ENCODE assay signal across 34 cellular contexts in genomic region chr6:5946701-5947100, GRCh38.
DNase-seq lines count a peak whose midpoint lies in the region; ATAC-seq, FAIRE-seq and TF ChIP-seq lines count a peak whose summit lies in the region.
"Had no signal": no experiment of that assay in that cellular context is flagged by ENCODE, and none has a peak within 500 bp of the region (broad histone marks: within the 10 kb centered on the region; RNA-seq: fewer than 3 reads in every experiment).

No MANE protein-coding gene starts in this region.

- no peak overlapping the region for H3K18ac ChIP-seq in H1 (ENCODE audit: extremely low read depth, low read length)

- H3K79me2 ChIP-seq in H1 (ENCODE audit: control insufficient read depth in 1 of 2, insufficient read depth in 2 of 2, low read length in 2 of 2) (no peaks in the 10 kb centered on the region), HepG2 (ENCODE audit: insufficient read depth, low read length) (no peaks in the 10 kb centered on the region)

- H3K56ac ChIP-seq in H1 (replicated peaks; ENCODE audit: insufficient read length, low read depth, low read length) = no peak overlapping the region

- no peak overlapping the region for H2BK12ac ChIP-seq in H1 (ENCODE audit: low read depth, low read length)

- H2BK20ac ChIP-seq in H1 (ENCODE audit: low read length) = no peak overlapping the region

- H3K23ac ChIP-seq in H1 (ENCODE audit: insufficient read length) = no peak overlapping the region

- H3K4me1 ChIP-seq in H1 (replicated peaks in 1 of 4; ENCODE audit: control insufficient read depth in 3 of 4, insufficient read depth in 4 of 4, low read length in 3 of 4) (no peaks in the 10 kb centered on the region), HepG2 (ENCODE audit: insufficient read depth, low read length) (peaks cover 7% of the 10 kb centered on the region)
- H3K4me1 ChIP-seq: A549; BE2C; BLaER1; BLaER1 treated with 17β-estradiol and CSF1 and Interleukin-3, amounts not matched to agents 10 nM and 100 nM; Caco-2 had no signal

- H3K23me2 ChIP-seq in H1 (ENCODE audit: low read depth, low read length) = no peaks in the 10 kb centered on the region

- H2BK5ac ChIP-seq in H1 (ENCODE audit: low read depth, low read length) = no peak overlapping the region

- intact Hi-C loops in HepG2 (cut with micrococcal nuclease; ENCODE audit: unreplicated experiment) = no loop called here

- H2AFZ ChIP-seq in H1 (ENCODE audit: low read length) (no peak overlapping the region), HepG2 (ENCODE audit: low read length) (no peak overlapping the region)

- H3K79me1 ChIP-seq in H1 (ENCODE audit: low read depth, low read length) = no peaks in the 10 kb centered on the region

- H2BK120ac ChIP-seq in H1 (replicated peaks; ENCODE audit: low read depth, low read length) = no peak overlapping the region

- CTCF ChIA-PET in H1 (lab: Charles Lee; ENCODE audit: partially characterized antibody) = interaction anchor here (0.5 to 3.2 kb wide), 7 partner anchors 9 to 844 kb away, joined by 3 to 12 read pairs (median 3); no protein-coding TSS in a partner anchor
- CTCF ChIA-PET in HepG2 (lab: Yijun Ruan, JAX; ENCODE audit: low intra/inter-chr PET ratio, low total read pairs) = no interaction called here

- H3K4ac ChIP-seq in H1 (replicated peaks; ENCODE audit: insufficient read length, low read depth, low read length) = peak overlapping the region; percentile 29

- no peak overlapping the region for H4K5ac ChIP-seq in H1 (ENCODE audit: insufficient read length, low read depth, low read length)

- no peak overlapping the region for H3K9ac ChIP-seq in H1 (replicated peaks in 1 of 4; ENCODE audit: extremely low read depth in 1 of 4, low read depth in 3 of 4, low read length in 3 of 4)
- H3K9ac ChIP-seq in HepG2 (ENCODE audit: insufficient read depth, low read depth, low read length) = no peak overlapping the region
- H3K9ac ChIP-seq: BLaER1; BLaER1 treated with 17β-estradiol and CSF1 and Interleukin-3, amounts not matched to agents 10 nM and 100 nM had no signal

- H2AK5ac ChIP-seq in H1 (ENCODE audit: low read depth, low read length) = no peak overlapping the region

- ATAC-seq in left lobe of liver (peak; percentile 37), HepG2 (peak; percentile 56), HG03442 (IDR thresholded peaks at IDR 0.05; ENCODE audit: unreplicated experiment) (no peak)
- ATAC-seq: A549; CD8-positive, alpha-beta T cell had no signal

- DNase-seq in NCI-H82 (lab: John Stamatoyannopoulos, UW) (peak; percentile 16), NCI-H82 treated with DMSO at 0.1 percent for 48 hours (lab: John Stamatoyannopoulos, UW; ENCODE audit: unreplicated experiment) (no peak), H1 (ENCODE audit: low read depth in 1 of 2, low spot score in 2 of 2) (no peak), left lobe of liver (ENCODE audit: low spot score) (no peak), HepG2 (ENCODE audit: low spot score) (no peak), DMS 273 (lab: John Stamatoyannopoulos, UW; ENCODE audit: unreplicated experiment) (no peak)
- no peak for DNase-seq in activated CD4-positive, alpha-beta T cell treated with anti-CD3 and anti-CD28 coated beads for 4 hours
- DNase-seq: 8988T; ACHN; AML-193; BE2C; Caco-2; Calu3; CD4-positive, alpha-beta memory T cell; CD4-positive, alpha-beta T cell; CD4-positive, CD25-positive, alpha-beta regulatory T cell; CD8-positive, alpha-beta memory T cell; CD8-positive, alpha-beta T cell; COR-L47; DMS 273 treated with DMSO at 0.1 percent for 48 hours; DMS153; DMS53; DMS79; DMS79 treated with DMSO at 0.1 percent for 48 hours; DND-41; EL had no signal

- FAIRE-seq in H1 (lab: Jason Lieb, UNC) (no peak), HepG2 (lab: Jason Lieb, UNC) (no peak)
- FAIRE-seq: A204.1, A549, D721Med had no signal

- H3K4me2 ChIP-seq in H1 (ENCODE audit: insufficient read depth in 1 of 2, low read depth in 2 of 2, low read length in 2 of 2) (no peak overlapping the region), HepG2 (ENCODE audit: low read depth, low read length) (no peak overlapping the region)
- H3K4me2 ChIP-seq: A549; BLaER1; BLaER1 treated with 17β-estradiol and CSF1 and Interleukin-3, amounts not matched to agents 10 nM and 100 nM had no signal

- TF ChIP-seq POLR2A in H1 (IDR thresholded peaks at IDR 0.05; ENCODE audit: control extremely low read depth in 1 of 2, low read depth in 2 of 2, low read length in 2 of 2) (no peak), HepG2 (IDR thresholded peaks at IDR 0.05; ENCODE audit: insufficient read depth in 1 of 2, low read depth in 2 of 2, low read length in 2 of 2) (no peak)

- no peak overlapping the region for H4K91ac ChIP-seq in H1 (replicated peaks; ENCODE audit: insufficient read length, low read length)

- WGBS in H1 (ENCODE audit: extremely low coverage in 1 of 2, insufficient coverage in 1 of 2, insufficient read length in 1 of 2, insufficient replicate concordance in 2 of 2, low coverage in 1 of 2, low lambda C conversion rate in 2 of 2, missing lambda C conversion rate in 1 of 2), 2 experiments = 84% methylated on average over 2 of the region's 2 CpGs; no CpG with 5 or more reads in 1 of the 2 experiments
- 15% methylated on average over 2 of the region's 2 CpGs for WGBS in HepG2 (ENCODE audit: low lambda C conversion rate)

- TF ChIP-seq EP300 in H1 (IDR thresholded peaks at IDR 0.05; ENCODE audit: borderline replicate concordance in 1 of 2, low read depth in 2 of 2, low read length in 2 of 2) (no peak), HepG2 (IDR thresholded peaks at IDR 0.05; ENCODE audit: low read depth in 2 of 2, low read length in 2 of 2) (no peak), HepG2 (CRISPR knock-in tag; IDR thresholded peaks at IDR 0.05; ENCODE audit: borderline replicate concordance) (no peak)

- H3K27ac ChIP-seq in H1 (ENCODE audit: low read depth, low read length) = no peak overlapping the region
- no peak overlapping the region for H3K27ac ChIP-seq in HepG2 (ENCODE audit: extremely low read length, insufficient read depth, low read length)
- H3K27ac ChIP-seq: 22Rv1; A549; BLaER1; BLaER1 treated with 17β-estradiol and CSF1 and Interleukin-3, amounts not matched to agents 10 nM and 100 nM; C4-2B had no signal

- peaks cover 2 to 7% of the 10 kb centered on the region in 2 experiments; a peak in 1 of 4 replicates for H3K9me3 ChIP-seq in H1 (ENCODE audit: insufficient read depth in 2 of 2, low read depth in 1 of 2, low read length in 1 of 2)
- H3K9me3 ChIP-seq in HepG2 (ENCODE audit: low read length) = peaks cover 14% of the 10 kb centered on the region
- H3K9me3 ChIP-seq: A549, BE2C had no signal

- H4K8ac ChIP-seq in H1 (ENCODE audit: extremely low read depth, insufficient read depth, low read length) = no peak overlapping the region

- in situ Hi-C loops in HepG2 (cut with HindIII; ENCODE audit: extremely low pct_ligation_motif_present, low pct_unique_long_range_greater_than_20kb) = no loop called here

- no peak overlapping the region for H2BK15ac ChIP-seq in H1 (ENCODE audit: low read length)

- POLR2A ChIA-PET in H1 (lab: Charles Lee; ENCODE audit: partially characterized antibody) = no interaction called here
- POLR2A ChIA-PET in HepG2 (lab: Yijun Ruan, JAX) = no interaction called here

- H3K36me3 ChIP-seq in H1 (ENCODE audit: control insufficient read depth in 2 of 4, insufficient read depth in 4 of 4, low read length in 3 of 4) (no peaks in the 10 kb centered on the region), HepG2 (replicated peaks in 1 of 2; ENCODE audit: control insufficient read depth in 1 of 2, insufficient read depth in 2 of 2, low read length in 2 of 2) (no peaks in the 10 kb centered on the region)
- H3K36me3 ChIP-seq: BE2C; BLaER1; BLaER1 treated with 17β-estradiol and CSF1 and Interleukin-3, amounts not matched to agents 10 nM and 100 nM had no signal

- no peaks in the 10 kb centered on the region for H3K27me3 ChIP-seq in H1 (replicated peaks in 1 of 4; ENCODE audit: control insufficient read depth in 3 of 4, extremely low read depth in 1 of 4, insufficient read depth in 3 of 4, low read length in 3 of 4)
- H3K27me3 ChIP-seq in HepG2 (ENCODE audit: control insufficient read depth in 1 of 2, insufficient read depth in 2 of 2, low read length in 2 of 2) = no peaks in the 10 kb centered on the region; a peak in 1 of 5 replicates
- H3K27me3 ChIP-seq: BE2C; BLaER1; BLaER1 treated with 17β-estradiol and CSF1 and Interleukin-3, amounts not matched to agents 10 nM and 100 nM had no signal

- TF ChIP-seq RAD21 in H1 (IDR thresholded peaks at IDR 0.05 in 1 of 2, conservative IDR thresholded peaks at IDR 0.05 in 1 of 2; ENCODE audit: low read depth in 2 of 2, low read length in 2 of 2) (no peak), HepG2 (CRISPR knock-in tag; IDR thresholded peaks at IDR 0.05) (no peak)

- no TSS peak for BruUV-seq in HepG2 (replicated peaks; lab: Mats Ljungman, UMichigan)

- H4K20me1 ChIP-seq in H1 (replicated peaks in 1 of 2; ENCODE audit: control insufficient read depth in 1 of 2, insufficient read depth in 2 of 2, low read length in 2 of 2) (no peaks in the 10 kb centered on the region), HepG2 (ENCODE audit: insufficient read depth, low read length) (no peaks in the 10 kb centered on the region)
- H4K20me1 ChIP-seq: BLaER1; BLaER1 treated with 17β-estradiol and CSF1 and Interleukin-3, amounts not matched to agents 10 nM and 100 nM had no signal

- no peak overlapping the region for H3K4me3 ChIP-seq in H1 (ENCODE audit: extremely low read depth in 1 of 4, insufficient read depth in 2 of 4, low read depth in 3 of 4, low read length in 4 of 4)
- no peak overlapping the region for H3K4me3 ChIP-seq in HepG2 (replicated peaks in 1 of 3; ENCODE audit: insufficient read depth in 1 of 3, low read depth in 2 of 3, low read length in 3 of 3)
- H3K4me3 ChIP-seq: A549; BLaER1; BLaER1 treated with 17β-estradiol and CSF1 and Interleukin-3, amounts not matched to agents 10 nM and 100 nM had no signal

- H3K14ac ChIP-seq in H1 (ENCODE audit: insufficient read length) = no peak overlapping the region

- no peak for TF ChIP-seq CTCF in H1 (IDR thresholded peaks at IDR 0.05; ENCODE audit: control extremely low read depth in 1 of 3, insufficient read depth in 1 of 3, low read depth in 1 of 3, low read length in 3 of 3)
- no peak for TF ChIP-seq CTCF in HepG2 (CRISPR knock-in tag; IDR thresholded peaks at IDR 0.05)

TF ChIP-seq in H1, 55 proteins besides CTCF, POLR2A, EP300 and RAD21 (continues in another document):
- TF ChIP-seq SIN3A (conservative IDR thresholded peaks at IDR 0.05 in 1 of 2, IDR thresholded peaks at IDR 0.05 in 1 of 2; ENCODE audit: low read depth in 1 of 2, low read length in 2 of 2) (no peak), CREB1 (IDR thresholded peaks at IDR 0.05) (no peak), BCL11A (IDR thresholded peaks at IDR 0.05; ENCODE audit: low read depth in 2 of 2, low read length in 2 of 2) (no peak), EGR1 (IDR thresholded peaks at IDR 0.05; ENCODE audit: borderline replicate concordance, low read depth, low read length) (no peak)

TF ChIP-seq in HepG2, 621 proteins besides CTCF, POLR2A, EP300 and RAD21 (continues in another document):
- TF ChIP-seq HNF4A (CRISPR knock-in tag; IDR thresholded peaks at IDR 0.05) (peak; percentile 23; the same call in 1 of the 2 replicates), POGZ (CRISPR knock-in tag; IDR thresholded peaks at IDR 0.05) (no peak), ZNF83 (CRISPR knock-in tag; IDR thresholded peaks at IDR 0.05; ENCODE audit: borderline replicate concordance) (no peak), ZNF460 (CRISPR knock-in tag; IDR thresholded peaks at IDR 0.05; ENCODE audit: borderline replicate concordance) (no peak), PRPF4 (IDR thresholded peaks at IDR 0.05; ENCODE audit: low read depth, low read length, poor library complexity, severe bottlenecking) (no peak)
